9 cellular contexts compared by ENCODE assay signal in the genomic region with DNA sequence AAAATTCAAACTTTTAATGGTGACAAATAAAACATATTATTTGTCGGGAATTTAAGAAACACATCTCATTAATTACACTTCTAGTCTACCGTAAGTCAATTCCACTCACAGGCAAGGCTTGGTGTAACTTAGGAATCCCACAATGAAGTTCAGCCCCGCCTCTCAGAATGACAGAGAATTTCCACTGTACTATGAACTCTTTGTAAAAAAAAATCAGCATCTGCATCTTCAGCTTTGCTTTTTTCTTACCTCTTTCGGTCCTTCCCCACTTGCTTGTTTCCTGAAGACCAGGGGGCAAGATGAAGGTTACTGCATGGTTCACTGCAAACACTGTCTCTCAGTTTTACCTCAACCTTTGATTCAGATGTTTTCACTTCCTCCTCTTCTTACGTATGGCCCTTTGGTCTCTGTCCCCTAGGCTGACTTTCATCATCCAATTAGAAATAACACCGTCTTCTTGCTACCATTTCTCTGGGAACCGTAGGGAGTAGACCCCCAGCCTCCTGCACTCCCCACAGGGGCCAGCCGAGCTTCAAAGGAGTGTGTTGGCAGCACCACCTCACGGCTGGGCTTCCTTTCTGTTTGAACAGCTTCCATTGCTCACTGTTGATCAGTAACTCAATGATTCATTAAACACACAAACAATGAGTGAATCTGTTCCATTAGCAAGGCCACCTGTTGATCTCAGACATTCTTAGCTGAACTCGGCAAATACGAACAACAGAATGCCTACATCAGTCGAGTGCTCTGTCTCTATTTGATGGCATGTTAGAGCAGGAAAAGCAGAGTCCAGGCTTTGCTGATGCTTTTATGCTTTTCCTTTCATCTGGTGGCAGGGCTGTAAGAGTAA.
A peak's percentile ranks its signal among the peaks of the same experiment; 100 is the strongest.
DNase-seq lines count a peak whose midpoint lies in the region; ATAC-seq and TF ChIP-seq lines count a peak whose summit lies in the region.
"Had no signal": no experiment of that assay in that cellular context is flagged by ENCODE, and none has a peak within 500 bp of the region (broad histone marks: within the 10 kb centered on the region; RNA-seq: fewer than 3 reads in every experiment).

No MANE protein-coding gene starts in this region.

- no peaks in the 10 kb centered on the region for H3K9me3 ChIP-seq in RWPE2 (ENCODE audit: severe bottlenecking)
- no peaks in the 10 kb centered on the region for H3K9me3 ChIP-seq in right lobe of liver
- H3K9me3 ChIP-seq: thoracic aorta had no signal

- H3K36me3 ChIP-seq in RWPE2 (ENCODE audit: low read depth) (no peaks in the 10 kb centered on the region), right lobe of liver (no peaks in the 10 kb centered on the region)
- H3K36me3 ChIP-seq: thoracic aorta had no signal

- intact Hi-C loops in right lobe of liver (cut with DNase I): no loop called here

- H3K27me3 ChIP-seq in RWPE2 (ENCODE audit: insufficient read depth, poor library complexity, severe bottlenecking) (peaks cover 3% of the 10 kb centered on the region), right lobe of liver (no peaks in the 10 kb centered on the region)

- 36% methylated on average over 12 of the region's 12 CpGs for WGBS in right lobe of liver (ENCODE audit: insufficient coverage, low coverage, low lambda C conversion rate, missing lambda C conversion rate)

- H3K4me3 ChIP-seq in RWPE2 (ENCODE audit: severe bottlenecking): no peak overlapping the region
- H3K4me3 ChIP-seq in right lobe of liver: peak overlapping the region in 1 of 3 donors; percentile 20
- H3K4me3 ChIP-seq: thoracic aorta had no signal

- peak; percentile 98 for DNase-seq in DMS53 (lab: John Stamatoyannopoulos, UW)
- peak; percentile 70 for DNase-seq in RWPE2 (ENCODE audit: low spot score)
- peak in 2 of 3 donors; percentile 53 to 55 for DNase-seq in right lobe of liver
- no peak for DNase-seq in activated CD8-positive, alpha-beta memory T cell treated with anti-CD3 and anti-CD28 coated beads for 24 hours
- no peak for DNase-seq in GM03348 (ENCODE audit: low spot score)
- no peak for DNase-seq in activated CD4-positive, CD25-positive, alpha-beta regulatory T cell treated with anti-CD3 and anti-CD28 coated beads, Interleukin-2, amount 50 U/mL, for 72 hours

- peak; percentile 94 for ATAC-seq in GM19467 (IDR thresholded peaks at IDR 0.05; ENCODE audit: unreplicated experiment)
- peak; percentile 92 for ATAC-seq in HG03457 (IDR thresholded peaks at IDR 0.05; ENCODE audit: unreplicated experiment)
- peak; percentile 99 for ATAC-seq in RWPE2 (ENCODE audit: low read depth)
- ATAC-seq in right lobe of liver: peak; percentile 88 to 97 (median 93)

- H3K4me1 ChIP-seq in RWPE2 (ENCODE audit: insufficient read depth, poor library complexity, severe bottlenecking) (peaks cover 2% of the 10 kb centered on the region), right lobe of liver (no peaks in the 10 kb centered on the region)

- no peak overlapping the region for H3K27ac ChIP-seq in RWPE2 (ENCODE audit: poor library complexity, severe bottlenecking)
- H3K27ac ChIP-seq in right lobe of liver: peak overlapping the region in 2 of 3 donors; percentile 21 to 55
- H3K27ac ChIP-seq: thoracic aorta had no signal

- no peak for TF ChIP-seq POLR2A in right lobe of liver (IDR thresholded peaks at IDR 0.05)

- TF ChIP-seq CTCF in RWPE2 (IDR thresholded peaks at IDR 0.05; ENCODE audit: poor library complexity, severe bottlenecking) (peak; percentile 31), right lobe of liver (IDR thresholded peaks at IDR 0.05) (peak in 1 of 4 donors; percentile 12)

Comparison
In these comparisons a context has a peak if more than half of its experiments do, and no peak if none do; other contexts are left out.
1. DNase-seq: peak in DMS53 (single experiment), RWPE2 (single experiment) and right lobe of liver (2 of 3); none in activated CD8-positive, alpha-beta memory T cell treated with anti-CD3 and anti-CD28 coated beads for 24 hours (single experiment), GM03348 (single experiment) and activated CD4-positive, CD25-positive, alpha-beta regulatory T cell treated with anti-CD3 and anti-CD28 coated beads, Interleukin-2, amount 50 U/mL, for 72 hours (single experiment).
2. Peak in every context shown above with its lines, with median percentiles within 50 percentile points of each other: ATAC-seq.